ENCODE assay signal across 1 cellular context in genomic region chr6:95577317-95578105, GRCh38.
TF ChIP-seq lines count a peak whose summit lies in the region.

MANEA (plus strand) TSS chr6:95577535; CDS start chr6:95586440, 8,905 bp downstream.

TF ChIP-seq in K562, 482 proteins besides CTCF, POLR2A, EP300 and RAD21 (continued from another document):
- TF ChIP-seq AFF1 (IDR thresholded peaks at IDR 0.05; ENCODE audit: low read depth in 1 of 2, partially characterized antibody in 2 of 2), result no peak
- TF ChIP-seq HIVEP1 (CRISPR knock-in tag; IDR thresholded peaks at IDR 0.05), result no peak
- TF ChIP-seq TCF7L2 (IDR thresholded peaks at IDR 0.05; ENCODE audit: low read depth, low read length), result no peak
- TF ChIP-seq ZNF274 (IDR thresholded peaks at IDR 0.05; ENCODE audit: borderline replicate concordance, low read depth, low read length), result no peak
- TF ChIP-seq ZNF277 (CRISPR knock-in tag; IDR thresholded peaks at IDR 0.05; ENCODE audit: borderline replicate concordance), result no peak
- TF ChIP-seq RBM14 (IDR thresholded peaks at IDR 0.05; ENCODE audit: borderline replicate concordance, insufficient read depth, low read depth, low read length), result no peak
- TF ChIP-seq PHF21A (IDR thresholded peaks at IDR 0.05; ENCODE audit: borderline replicate concordance, low read depth), result no peak
- no peak for TF ChIP-seq ARID1B (IDR thresholded peaks at IDR 0.05)
- peak in 1 of 2 experiments; percentile 72; a peak in 2 of 4 replicates for TF ChIP-seq MNT (conservative IDR thresholded peaks at IDR 0.05)
- TF ChIP-seq ATF7 (IDR thresholded peaks at IDR 0.05), result no peak
- TF ChIP-seq FOXM1 (IDR thresholded peaks at IDR 0.05; ENCODE audit: low read depth), result no peak
- TF ChIP-seq FOXM1 (CRISPR knock-in tag; IDR thresholded peaks at IDR 0.05; ENCODE audit: low read depth), result no peak
- TF ChIP-seq ZNF507 (tag; conservative IDR thresholded peaks at IDR 0.05), result no peak
- no peak for TF ChIP-seq SNAPC5 (CRISPR knock-in tag; IDR thresholded peaks at IDR 0.05)
- TF ChIP-seq ATF1 (CRISPR knock-in tag; IDR thresholded peaks at IDR 0.05), result no peak
- TF ChIP-seq ATF1 (tag; IDR thresholded peaks at IDR 0.05), result peak; percentile 46
- TF ChIP-seq ZNF586 (CRISPR knock-in tag; conservative IDR thresholded peaks at IDR 0.05), result no peak
- peak in 1 of 3 experiments; percentile 72 for TF ChIP-seq YY1 (IDR thresholded peaks at IDR 0.05; ENCODE audit: borderline replicate concordance in 1 of 3, control insufficient read depth in 1 of 3, extremely low read depth in 1 of 3, insufficient read depth in 3 of 3, insufficient read length in 1 of 3, insufficient replicate concordance in 2 of 3, low read depth in 1 of 3, low read length in 2 of 3)
- TF ChIP-seq NR2C2 (CRISPR knock-in tag; IDR thresholded peaks at IDR 0.05), result peak; percentile 92
- peak; percentile 99 for TF ChIP-seq NR2C2 (tag; IDR thresholded peaks at IDR 0.05)
- peak; percentile 96 for TF ChIP-seq L3MBTL2 (IDR thresholded peaks at IDR 0.05)
- TF ChIP-seq HMBOX1 (IDR thresholded peaks at IDR 0.05), result no peak
- 0 out of 2 replicates have a peak, but pooled peaks have one; percentile 24 for TF ChIP-seq MITF (IDR thresholded peaks at IDR 0.05)
- no peak for TF ChIP-seq ZNF584 (CRISPR knock-in tag; IDR thresholded peaks at IDR 0.05; ENCODE audit: low read depth)
- TF ChIP-seq CXXC5 (CRISPR knock-in tag; IDR thresholded peaks at IDR 0.05), result peak; percentile 91
- peak; percentile 8 to 53; a peak in 1 of 4 replicates for TF ChIP-seq MAZ (CRISPR knock-in tag; conservative IDR thresholded peaks at IDR 0.05 in 1 of 2, IDR thresholded peaks at IDR 0.05 in 1 of 2)
- 0 out of 2 replicates have a peak, but pooled peaks have one; percentile 39 for TF ChIP-seq GMEB1 (CRISPR knock-in tag; IDR thresholded peaks at IDR 0.05)
- no peak for TF ChIP-seq DPF2 (IDR thresholded peaks at IDR 0.05)
- TF ChIP-seq JUN (IDR thresholded peaks at IDR 0.05; ENCODE audit: borderline replicate concordance, low read depth, low read length), result peak; percentile 6; the same call in 1 of the 2 replicates
- TF ChIP-seq JUN (CRISPR knock-in tag; IDR thresholded peaks at IDR 0.05; ENCODE audit: borderline replicate concordance), result no peak
- TF ChIP-seq LCOR (CRISPR knock-in tag; IDR thresholded peaks at IDR 0.05), result 0 out of 2 replicates have a peak, but pooled peaks have one; percentile 37
- TF ChIP-seq HDGF (IDR thresholded peaks at IDR 0.05), result no peak
- no peak for TF ChIP-seq MBD2 (IDR thresholded peaks at IDR 0.05; ENCODE audit: borderline replicate concordance, low read depth)
- TF ChIP-seq MAX (CRISPR knock-in tag; IDR thresholded peaks at IDR 0.05), result peak; percentile 82
- no peak for TF ChIP-seq IFI16 (CRISPR knock-in tag; IDR thresholded peaks at IDR 0.05)
- TF ChIP-seq DIDO1 (tag; IDR thresholded peaks at IDR 0.05; ENCODE audit: low read depth), result 0 out of 2 replicates have a peak, but pooled peaks have one; percentile 12
- no peak for TF ChIP-seq SREBF1 (IDR thresholded peaks at IDR 0.05; ENCODE audit: borderline replicate concordance, low read depth, low read length)
